13 cellular contexts compared by ENCODE assay signal in genomic region chr1:194378517-194378916, GRCh38.
"Had no signal": no experiment of that assay in that cellular context is flagged by ENCODE, and none has a peak within 500 bp of the region (broad histone marks: within the 10 kb centered on the region; RNA-seq: fewer than 3 reads in every experiment).

No MANE protein-coding gene starts in this region.

- H3K9me3 ChIP-seq: ascending aorta, thyroid gland had no signal

- H3K4me1 ChIP-seq: ascending aorta, thyroid gland had no signal

- H3K27ac Mint-ChIP-seq: activated naive CD4-positive, alpha-beta T cell treated with anti-CD3 and anti-CD28 coated beads for 36 hours; activated naive CD8-positive, alpha-beta T cell treated with anti-CD3 and anti-CD28 coated beads, Interleukin-2, amount 50 U/mL, for 24 hours; activated T-helper 17 cell treated with anti-CD3 and anti-CD28 coated beads, Interleukin-2, amount 50 U/mL, for 72 hours; natural killer cell treated with Interleukin-12 subunit alpha and Interleukin-12 subunit beta and Interleukin-15 and Interleukin-18, amount 100 ng/mL, for 72 hours; stimulated activated effector memory CD8-positive, alpha-beta T cell treated with anti-CD3 and anti-CD28 coated beads, Interleukin-12 subunit alpha, Interleukin-12 subunit beta, amount 100 ng/mL, for 72 hours had no signal

- H3K36me3 ChIP-seq: ascending aorta, thyroid gland had no signal

- H3K36me3 Mint-ChIP-seq: natural killer cell treated with Interleukin-12 subunit alpha and Interleukin-12 subunit beta and Interleukin-15 and Interleukin-18, amount 100 ng/mL, for 72 hours; stimulated activated effector memory CD8-positive, alpha-beta T cell treated with anti-CD3 and anti-CD28 coated beads, Interleukin-12 subunit alpha, Interleukin-12 subunit beta, amount 100 ng/mL, for 72 hours had no signal

- H3K4me3 ChIP-seq: ascending aorta, thyroid gland had no signal

- H3K4me1 Mint-ChIP-seq: activated naive CD8-positive, alpha-beta T cell treated with anti-CD3 and anti-CD28 coated beads, Interleukin-2, amount 50 U/mL, for 24 hours; activated T-helper 17 cell treated with anti-CD3 and anti-CD28 coated beads, Interleukin-2, amount 50 U/mL, for 72 hours; stimulated activated effector memory CD8-positive, alpha-beta T cell treated with anti-CD3 and anti-CD28 coated beads, Interleukin-12 subunit alpha, Interleukin-12 subunit beta, amount 100 ng/mL, for 72 hours had no signal

- DNase-seq: activated CD4-positive, alpha-beta T cell treated with anti-CD3 and anti-CD28 coated beads, Interleukin-2, amount 50 U/mL, for 48 hours; activated naive CD4-positive, alpha-beta T cell treated with anti-CD3 and anti-CD28 coated beads for 36 hours; activated naive CD8-positive, alpha-beta T cell treated with anti-CD3 and anti-CD28 coated beads, Interleukin-2, amount 50 U/mL, for 24 hours; erythroblast; hippocampal formation; kidney glomerular epithelial cell; nucleus accumbens; thyroid gland had no signal

- H3K4me3 Mint-ChIP-seq: activated naive CD4-positive, alpha-beta T cell treated with anti-CD3 and anti-CD28 coated beads for 36 hours; activated naive CD8-positive, alpha-beta T cell treated with anti-CD3 and anti-CD28 coated beads, Interleukin-2, amount 50 U/mL, for 24 hours; activated T-helper 17 cell treated with anti-CD3 and anti-CD28 coated beads, Interleukin-2, amount 50 U/mL, for 72 hours; natural killer cell treated with Interleukin-12 subunit alpha and Interleukin-12 subunit beta and Interleukin-15 and Interleukin-18, amount 100 ng/mL, for 72 hours; stimulated activated effector memory CD8-positive, alpha-beta T cell treated with anti-CD3 and anti-CD28 coated beads, Interleukin-12 subunit alpha, Interleukin-12 subunit beta, amount 100 ng/mL, for 72 hours had no signal

- H3K27ac ChIP-seq: ascending aorta, thyroid gland, VCaP had no signal

- H3K9me3 Mint-ChIP-seq: activated naive CD4-positive, alpha-beta T cell treated with anti-CD3 and anti-CD28 coated beads for 36 hours; activated naive CD8-positive, alpha-beta T cell treated with anti-CD3 and anti-CD28 coated beads, Interleukin-2, amount 50 U/mL, for 24 hours; activated T-helper 17 cell treated with anti-CD3 and anti-CD28 coated beads, Interleukin-2, amount 50 U/mL, for 72 hours; stimulated activated effector memory CD8-positive, alpha-beta T cell treated with anti-CD3 and anti-CD28 coated beads, Interleukin-12 subunit alpha, Interleukin-12 subunit beta, amount 100 ng/mL, for 72 hours had no signal

- H3K27me3 ChIP-seq: ascending aorta, thyroid gland had no signal

- ATAC-seq: activated naive CD8-positive, alpha-beta T cell treated with anti-CD3 and anti-CD28 coated beads, Interleukin-2, amount 50 U/mL, for 24 hours; activated T-helper 17 cell treated with anti-CD3 and anti-CD28 coated beads, Interleukin-2, amount 50 U/mL, for 72 hours; natural killer cell treated with Interleukin-12 subunit alpha and Interleukin-12 subunit beta and Interleukin-15 and Interleukin-18, amount 100 ng/mL, for 72 hours; stimulated activated effector memory CD8-positive, alpha-beta T cell treated with anti-CD3 and anti-CD28 coated beads, Interleukin-12 subunit alpha, Interleukin-12 subunit beta, amount 100 ng/mL, for 72 hours had no signal

- H3K27me3 Mint-ChIP-seq: activated naive CD8-positive, alpha-beta T cell treated with anti-CD3 and anti-CD28 coated beads, Interleukin-2, amount 50 U/mL, for 24 hours; activated T-helper 17 cell treated with anti-CD3 and anti-CD28 coated beads, Interleukin-2, amount 50 U/mL, for 72 hours; natural killer cell treated with Interleukin-12 subunit alpha and Interleukin-12 subunit beta and Interleukin-15 and Interleukin-18, amount 100 ng/mL, for 72 hours had no signal
